In the genomic region with DNA sequence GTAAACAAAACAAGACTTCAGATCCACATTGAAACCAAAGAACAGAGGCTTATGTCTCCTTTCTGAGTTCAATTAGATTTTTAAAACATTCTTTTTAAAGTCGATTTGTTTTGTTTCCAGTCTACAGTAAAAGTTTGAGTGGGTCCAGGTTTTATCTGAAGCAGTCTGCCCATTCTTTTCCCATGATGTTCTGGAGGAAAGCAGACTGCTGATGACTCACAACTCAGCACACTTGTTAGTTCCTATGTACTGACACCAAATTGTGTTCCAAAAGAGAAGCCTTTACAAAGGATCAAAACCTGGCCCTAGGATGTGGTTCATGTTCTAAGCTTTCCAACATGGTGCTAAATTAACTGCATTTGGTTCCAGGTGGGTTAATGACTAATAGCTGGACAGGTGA, we compare ENCODE assay signal across 1 cellular context.
TF ChIP-seq lines count a peak whose summit lies in the region.

No MANE protein-coding gene starts in this region.

TF ChIP-seq in A549, 52 proteins besides CTCF, POLR2A, EP300 and RAD21 (continued from another document):
- no peak for TF ChIP-seq CHD2 (IDR thresholded peaks at IDR 0.05; ENCODE audit: low read length, partially characterized antibody)
- no peak for TF ChIP-seq POLR2AphosphoS2 (conservative IDR thresholded peaks at IDR 0.05; ENCODE audit: low read length)
- no peak for TF ChIP-seq SREBF2 (IDR thresholded peaks at IDR 0.05)
- no peak for TF ChIP-seq CHD4 (IDR thresholded peaks at IDR 0.05; ENCODE audit: borderline replicate concordance)
